ENCODE assay signal across 13 cellular contexts in the genomic region with DNA sequence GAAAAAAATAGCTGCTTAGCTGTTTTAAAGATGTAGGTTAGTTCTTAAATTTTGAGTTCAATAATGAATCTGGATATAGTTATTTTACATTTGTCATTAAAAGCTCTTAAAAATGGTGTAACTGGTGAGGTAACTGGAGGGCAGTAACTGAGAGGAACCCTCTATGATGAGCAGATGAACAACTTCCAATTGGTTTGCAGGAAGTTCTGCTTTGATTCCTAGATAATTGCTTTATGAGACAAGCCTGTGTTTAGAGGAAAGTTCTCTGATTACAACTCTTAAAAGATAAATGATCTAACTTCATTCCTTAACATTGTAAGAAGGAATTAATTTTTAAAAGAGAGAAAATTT. TPM values are rescaled to one million over a fixed set of nuclear protein-coding genes. Genes with fewer than 3 reads are reported as not detected.
DNase-seq lines count a peak whose midpoint lies in the region; ATAC-seq and TF ChIP-seq lines count a peak whose summit lies in the region.
"Had no signal": no experiment of that assay in that cellular context is flagged by ENCODE, and none has a peak within 500 bp of the region (broad histone marks: within the 10 kb centered on the region; RNA-seq: fewer than 3 reads in every experiment).

No MANE protein-coding gene starts in this region.

- no peaks in the 10 kb centered on the region for H3K79me2 ChIP-seq in GM23248 (ENCODE audit: insufficient read depth)

- in situ Hi-C loops in GM23248 (cut with MboI) (no loop called here), gastrocnemius medialis (cut with MboI; ENCODE audit: low sequenced_read_pairs in 4 of 4) (no loop called here)

- TF ChIP-seq CTCF in colonic mucosa (IDR thresholded peaks at IDR 0.05), result no peak
- no peak for TF ChIP-seq CTCF in gastrocnemius medialis (IDR thresholded peaks at IDR 0.05 in 4 of 5, conservative IDR thresholded peaks at IDR 0.05 in 1 of 5)

- ATAC-seq in gastrocnemius medialis, result peak in 1 of 2 donors; percentile 38
- ATAC-seq in GM18870 (IDR thresholded peaks at IDR 0.05; ENCODE audit: unreplicated experiment), result no peak

- H3K4me1 ChIP-seq in GM23248 (ENCODE audit: insufficient read depth) (peaks cover 17% of the 10 kb centered on the region), colonic mucosa (peaks cover 33% of the 10 kb centered on the region), gastrocnemius medialis (peaks cover 95 to 99% of the 10 kb centered on the region in 2 donors)

- H3K9ac ChIP-seq in GM23248 (no peak overlapping the region), SK-N-MC (ENCODE audit: insufficient read length) (no peak overlapping the region), colonic mucosa (ENCODE audit: low read depth in 2 of 2, low read length in 2 of 2) (no peak overlapping the region)

- H3K36me3 ChIP-seq in GM23248 (ENCODE audit: low read depth) (no peaks in the 10 kb centered on the region), SK-N-MC (ENCODE audit: insufficient read depth, low read length) (peaks cover 68% of the 10 kb centered on the region), colonic mucosa (no peaks in the 10 kb centered on the region), gastrocnemius medialis (peaks cover 0 to 10% of the 10 kb centered on the region in 2 donors)

- H3K9me3 ChIP-seq in GM23248 (ENCODE audit: low read depth) (no peaks in the 10 kb centered on the region), SK-N-MC (ENCODE audit: low read depth, low read length) (no peaks in the 10 kb centered on the region), colonic mucosa (no peaks in the 10 kb centered on the region), gastrocnemius medialis (no peaks in the 10 kb centered on the region)
- H3K9me3 ChIP-seq: body of pancreas, mucosa of descending colon had no signal

- H4K20me1 ChIP-seq in GM23248 (ENCODE audit: insufficient read depth), result no peaks in the 10 kb centered on the region

- peak overlapping the region; percentile 74 for H3K4me2 ChIP-seq in GM23248 (ENCODE audit: unreplicated experiment)

- no peak for TF ChIP-seq POLR2A in gastrocnemius medialis (IDR thresholded peaks at IDR 0.05)

- DNase-seq in GM23248 (no peak), SK-N-MC (ENCODE audit: low read depth, low spot score) (no peak), colonic mucosa (no peak), gastrocnemius medialis (no peak), NCI-H2081 (lab: John Stamatoyannopoulos, UW) (no peak), GM03348 (ENCODE audit: low spot score) (no peak)
- DNase-seq: mucosa of descending colon, NCI-H1092, NCI-H526, SHP77 treated with DMSO at 0.1 percent for 48 hours, small intestine had no signal

- H3K27ac ChIP-seq in GM23248, result no peak overlapping the region
- peak overlapping the region; percentile 88 for H3K27ac ChIP-seq in SK-N-MC
- peak overlapping the region; percentile 31 for H3K27ac ChIP-seq in colonic mucosa
- H3K27ac ChIP-seq in gastrocnemius medialis, result peak overlapping the region; percentile 98 to 100 (median 99)

- intact Hi-C loops in colonic mucosa (cut with DNase I) (loop anchor here (10.0 kb wide), 1 partner anchor 47 kb away; no protein-coding TSS in a partner anchor), gastrocnemius medialis (cut with DNase I; ENCODE audit: low total_unique reads) (loop anchor here (5.0 to 10.0 kb wide), 3 partner anchors 140 to 627 kb away; partner anchors contain the start of gene ATXN1)

- peaks cover 14% of the 10 kb centered on the region for H3F3A ChIP-seq in GM23248 (ENCODE audit: insufficient read depth)

- H2AFZ ChIP-seq in GM23248, result no peak overlapping the region

- H3K9me2 ChIP-seq in GM23248 (ENCODE audit: insufficient read depth), result no peaks in the 10 kb centered on the region

- peaks cover 55% of the 10 kb centered on the region for H3K27me3 ChIP-seq in GM23248 (replicated peaks; ENCODE audit: insufficient read depth)
- no peaks in the 10 kb centered on the region for H3K27me3 ChIP-seq in colonic mucosa
- no peaks in the 10 kb centered on the region for H3K27me3 ChIP-seq in gastrocnemius medialis
- H3K27me3 ChIP-seq: body of pancreas had no signal

- H3K4me3 ChIP-seq in GM23248 (no peak overlapping the region), SK-N-MC (peak overlapping the region; percentile 58), colonic mucosa (no peak overlapping the region), gastrocnemius medialis (peak overlapping the region in 2 of 4 donors; percentile 24 to 36)
- H3K4me3 ChIP-seq: body of pancreas, mucosa of descending colon had no signal

RNA-seq across cellular contexts. Expression of gene MYLIP, which starts 8.5 kb away (rescaled TPM):
- total RNA-seq in GM23248 (2014; rRNA removed; shearing (Covaris generic)), result 1.4 and 1.9 TPM in 2 replicates
- polyA plus RNA-seq in GM23248 (2016; fragmentation: Nextera tagmentation; extraction: Ambion mirVana), result 1.7 and 2.0 TPM in 2 replicates
- 10 to 100 TPM; 23.9 to 32.2 TPM for total RNA-seq in colonic mucosa
- total RNA-seq in gastrocnemius medialis, result 10 to 100 TPM in 3 of 4 donors, 1 to 10 TPM in 1; 8.9 to 28.6 (median 18.3) TPM
